8 cellular contexts compared by ENCODE assay signal in the genomic region with DNA sequence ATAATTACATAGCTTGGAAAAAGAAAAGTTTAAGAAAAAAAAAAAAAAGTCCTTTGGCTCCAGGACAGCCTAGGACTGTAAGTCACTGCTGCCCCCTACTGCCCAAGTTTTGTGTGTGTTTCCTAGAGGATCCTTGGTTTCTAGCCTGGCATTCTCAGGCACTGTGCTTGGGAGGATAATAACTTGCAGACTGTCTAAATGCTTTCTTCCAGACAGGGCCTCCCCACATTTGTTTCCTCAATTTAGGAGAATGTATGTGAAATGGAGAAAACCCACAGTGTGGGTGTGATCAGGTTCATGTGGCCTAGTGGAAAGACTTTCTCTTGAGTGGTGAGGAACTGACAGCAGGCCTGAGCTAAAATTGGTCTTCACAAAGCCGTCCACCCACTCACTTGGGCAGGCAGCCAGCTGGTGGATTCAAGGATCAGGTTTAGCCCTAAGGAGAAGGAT.
DNase-seq lines count a peak whose midpoint lies in the region; ATAC-seq and TF ChIP-seq lines count a peak whose summit lies in the region.

No MANE protein-coding gene starts in this region.

- H3K27ac ChIP-seq in Karpas-422 (ENCODE audit: low read length) (no peak overlapping the region), PC-9 (no peak overlapping the region)

- H3K27ac Mint-ChIP-seq in activated naive CD8-positive, alpha-beta T cell treated with anti-CD3 and anti-CD28 coated beads for 36 hours: no peak overlapping the region

- no peaks in the 10 kb centered on the region for H3K4me1 ChIP-seq in Karpas-422 (ENCODE audit: low read length)
- no peaks in the 10 kb centered on the region for H3K4me1 ChIP-seq in PC-9 (replicated peaks; ENCODE audit: insufficient read depth)

- H3K79me2 ChIP-seq in Karpas-422 (ENCODE audit: low read length) (no peaks in the 10 kb centered on the region), PC-9 (ENCODE audit: low read depth) (no peaks in the 10 kb centered on the region)

- ATAC-seq in left cardiac atrium (peak; percentile 64 to 72), HG03139 (IDR thresholded peaks at IDR 0.05; ENCODE audit: unreplicated experiment) (no peak)

- H2AFZ ChIP-seq in Karpas-422 (ENCODE audit: low read length): no peak overlapping the region
- no peak overlapping the region for H2AFZ ChIP-seq in PC-9

- H3K4me3 Mint-ChIP-seq in activated naive CD8-positive, alpha-beta T cell treated with anti-CD3 and anti-CD28 coated beads for 36 hours: no peak overlapping the region

- H3K4me2 ChIP-seq in Karpas-422 (ENCODE audit: low read depth, low read length, poor library complexity, severe bottlenecking) (no peak overlapping the region), PC-9 (no peak overlapping the region)

- peak; percentile 16 to 56 for DNase-seq in activated CD4-positive, alpha-beta T cell treated with anti-CD3 and anti-CD28 coated beads for 24 hours (ENCODE audit: low read depth in 2 of 2)
- DNase-seq in activated CD4-positive, alpha-beta T cell treated with anti-CD3 and anti-CD28 coated beads for 1 hour: no peak
- DNase-seq in Karpas-422 (peak; percentile 87), PC-9 (peak in 1 of 2 experiments; percentile 72), left cardiac atrium (peak; percentile 75), retina (peak; percentile 71)
- DNase-seq in activated naive CD8-positive, alpha-beta T cell treated with anti-CD3 and anti-CD28 coated beads for 36 hours: peak; percentile 36

- intact Hi-C loops in PC-9 (cut with micrococcal nuclease; ENCODE audit: unreplicated experiment): loop anchor here (1.0 to 10.0 kb wide), 7 partner anchors 101 to 831 kb away; no protein-coding TSS in a partner anchor
- intact Hi-C loops in left cardiac atrium (cut with DNase I): loop anchor here (5.0 to 10.0 kb wide), 3 partner anchors 161 to 341 kb away; no protein-coding TSS in a partner anchor

- no peaks in the 10 kb centered on the region for H3F3A ChIP-seq in PC-9 (ENCODE audit: insufficient read depth, low read depth)

- peaks cover 9% of the 10 kb centered on the region for H3K27me3 Mint-ChIP-seq in activated naive CD8-positive, alpha-beta T cell treated with anti-CD3 and anti-CD28 coated beads for 36 hours

- H4K20me1 ChIP-seq in Karpas-422 (ENCODE audit: insufficient read depth, low read depth, low read length) (no peaks in the 10 kb centered on the region), PC-9 (ENCODE audit: insufficient read depth) (no peaks in the 10 kb centered on the region)

- no peak overlapping the region for H3K9ac ChIP-seq in Karpas-422 (ENCODE audit: low read length)

- H3K4me3 ChIP-seq in Karpas-422 (ENCODE audit: low read length) (no peak overlapping the region), PC-9 (no peak overlapping the region)

- H3K9me2 ChIP-seq in Karpas-422 (replicated peaks; ENCODE audit: insufficient read depth, low read length) (no peaks in the 10 kb centered on the region), PC-9 (ENCODE audit: insufficient read depth) (no peaks in the 10 kb centered on the region; the same call in 1 of the 2 replicates)

- H3K4me1 Mint-ChIP-seq in activated naive CD8-positive, alpha-beta T cell treated with anti-CD3 and anti-CD28 coated beads for 36 hours: no peaks in the 10 kb centered on the region

- H3K9me3 Mint-ChIP-seq in activated naive CD8-positive, alpha-beta T cell treated with anti-CD3 and anti-CD28 coated beads for 36 hours: no peaks in the 10 kb centered on the region

- H3K27me3 ChIP-seq in Karpas-422 (ENCODE audit: low read length) (no peaks in the 10 kb centered on the region), PC-9 (ENCODE audit: insufficient read depth, low read depth) (no peaks in the 10 kb centered on the region)

- H3K36me3 ChIP-seq in Karpas-422 (ENCODE audit: insufficient read depth, low read length) (no peaks in the 10 kb centered on the region), PC-9 (ENCODE audit: low read depth) (no peaks in the 10 kb centered on the region)

- peak; percentile 91 for TF ChIP-seq CTCF in PC-9 (conservative IDR thresholded peaks at IDR 0.05)

- H3K9me3 ChIP-seq in Karpas-422 (ENCODE audit: low read length) (no peaks in the 10 kb centered on the region), PC-9 (ENCODE audit: insufficient read depth, low read depth) (no peaks in the 10 kb centered on the region)

- CTCF ChIA-PET in PC-9 (lab: Charles Lee): interaction anchor here (0.6 to 1.3 kb wide), 19 partner anchors 13 to 1788 kb away, joined by 3 to 13 read pairs (median 4); no protein-coding TSS in a partner anchor

- POLR2A ChIA-PET in PC-9 (lab: Charles Lee; ENCODE audit: unreplicated experiment): interaction anchor here (0.6 to 0.7 kb wide), 3 partner anchors 161 to 338 kb away, joined by 4 to 11 read pairs (median 9); no protein-coding TSS in a partner anchor

- H3K36me3 Mint-ChIP-seq in activated naive CD8-positive, alpha-beta T cell treated with anti-CD3 and anti-CD28 coated beads for 36 hours: no peaks in the 10 kb centered on the region

- BruUV-seq in PC-9 (replicated peaks; lab: Mats Ljungman, UMichigan): no TSS peak
